Comparison of ENCODE assay signal across 25 cellular contexts in genomic region chr7:152564656-152565055, GRCh38.
"Had no signal": no experiment of that assay in that cellular context is flagged by ENCODE, and none has a peak within 500 bp of the region (broad histone marks: within the 10 kb centered on the region; RNA-seq: fewer than 3 reads in every experiment).

No MANE protein-coding gene starts in this region.

- H3K36me3 ChIP-seq: esophagus muscularis mucosa, gastroesophageal sphincter, heart left ventricle, right lobe of liver, stomach, thyroid gland had no signal

- H3K79me2 ChIP-seq: hepatocyte, parathyroid adenoma had no signal

- H3K4me3 Mint-ChIP-seq: dendritic cell treated with granulocyte-macrophage colony-stimulating factor and Interleukin-4, amounts not matched to agents 40 ng/mL and 50 ng/mL, for 4 days; memory B cell; natural killer cell treated with Interleukin-12 subunit alpha and Interleukin-12 subunit beta and Interleukin-15 and Interleukin-18, amount 100 ng/mL, for 72 hours; neural crest cell; stimulated activated effector memory CD8-positive, alpha-beta T cell treated with anti-CD3 and anti-CD28 coated beads, Interleukin-12 subunit alpha, Interleukin-12 subunit beta, amount 100 ng/mL, for 72 hours; type B pancreatic cell had no signal

- H3K4me1 ChIP-seq: esophagus muscularis mucosa, foreskin keratinocyte, gastroesophageal sphincter, heart left ventricle, parathyroid adenoma, right lobe of liver, stomach, thyroid gland had no signal

- H3K9me3 Mint-ChIP-seq: dendritic cell treated with granulocyte-macrophage colony-stimulating factor and Interleukin-4, amounts not matched to agents 40 ng/mL and 50 ng/mL, for 4 days; memory B cell; natural killer cell treated with Interleukin-12 subunit alpha and Interleukin-12 subunit beta and Interleukin-15 and Interleukin-18, amount 100 ng/mL, for 72 hours; neural crest cell; stimulated activated effector memory CD8-positive, alpha-beta T cell treated with anti-CD3 and anti-CD28 coated beads, Interleukin-12 subunit alpha, Interleukin-12 subunit beta, amount 100 ng/mL, for 72 hours; type B pancreatic cell had no signal

- ATAC-seq: foreskin keratinocyte, gastroesophageal sphincter, heart left ventricle, left lobe of liver, right lobe of liver had no signal

- H2AFZ ChIP-seq: hepatocyte, parathyroid adenoma had no signal

- H3K4me2 ChIP-seq: hepatocyte had no signal

- H3K27ac ChIP-seq: esophagus muscularis mucosa, foreskin keratinocyte, gastroesophageal sphincter, heart left ventricle, hepatocyte, parathyroid adenoma, right lobe of liver, stomach, thyroid gland had no signal

- H3K4me3 ChIP-seq: esophagus muscularis mucosa, gastroesophageal sphincter, heart left ventricle, hepatocyte, lung, right lobe of liver, stomach, thyroid gland had no signal

- H3K27ac Mint-ChIP-seq: dendritic cell treated with granulocyte-macrophage colony-stimulating factor and Interleukin-4, amounts not matched to agents 40 ng/mL and 50 ng/mL, for 4 days; memory B cell; natural killer cell treated with Interleukin-12 subunit alpha and Interleukin-12 subunit beta and Interleukin-15 and Interleukin-18, amount 100 ng/mL, for 72 hours; progenitor cell of endocrine pancreas; stimulated activated effector memory CD8-positive, alpha-beta T cell treated with anti-CD3 and anti-CD28 coated beads, Interleukin-12 subunit alpha, Interleukin-12 subunit beta, amount 100 ng/mL, for 72 hours; type B pancreatic cell had no signal

- H3K9me3 ChIP-seq: esophagus muscularis mucosa, gastroesophageal sphincter, heart left ventricle, right lobe of liver, stomach, thyroid gland had no signal

- DNase-seq: effector memory CD4-positive, alpha-beta T cell; foreskin keratinocyte; heart left ventricle; kidney; right lobe of liver; small intestine; stimulated activated CD4-positive, alpha-beta T cell treated with anti-CD3 and anti-CD28 coated beads, Interleukin-12 subunit alpha, Interleukin-12 subunit beta, amount 100 ng/mL, for 4 hours; stimulated activated CD4-positive, alpha-beta T cell treated with anti-CD3 and anti-CD28 coated beads, Interleukin-1b, Interleukin-23, amount 100 ng/mL, for 48 hours; stimulated activated CD4-positive, alpha-beta T cell treated with anti-CD3 and anti-CD28 coated beads, Interleukin-4, amount 100 ng/mL, for 1 hour; stimulated activated naive CD4-positive, alpha-beta T cell treated with Interleukin-2 at 50 U/mL for 16 hours; stomach; thyroid gland had no signal

- H3K36me3 Mint-ChIP-seq: memory B cell; natural killer cell treated with Interleukin-12 subunit alpha and Interleukin-12 subunit beta and Interleukin-15 and Interleukin-18, amount 100 ng/mL, for 72 hours; stimulated activated effector memory CD8-positive, alpha-beta T cell treated with anti-CD3 and anti-CD28 coated beads, Interleukin-12 subunit alpha, Interleukin-12 subunit beta, amount 100 ng/mL, for 72 hours; type B pancreatic cell had no signal

- H3K27me3 ChIP-seq: esophagus muscularis mucosa, foreskin keratinocyte, hepatocyte, right lobe of liver, thyroid gland had no signal
